15 cellular contexts compared by ENCODE assay signal in the genomic region with DNA sequence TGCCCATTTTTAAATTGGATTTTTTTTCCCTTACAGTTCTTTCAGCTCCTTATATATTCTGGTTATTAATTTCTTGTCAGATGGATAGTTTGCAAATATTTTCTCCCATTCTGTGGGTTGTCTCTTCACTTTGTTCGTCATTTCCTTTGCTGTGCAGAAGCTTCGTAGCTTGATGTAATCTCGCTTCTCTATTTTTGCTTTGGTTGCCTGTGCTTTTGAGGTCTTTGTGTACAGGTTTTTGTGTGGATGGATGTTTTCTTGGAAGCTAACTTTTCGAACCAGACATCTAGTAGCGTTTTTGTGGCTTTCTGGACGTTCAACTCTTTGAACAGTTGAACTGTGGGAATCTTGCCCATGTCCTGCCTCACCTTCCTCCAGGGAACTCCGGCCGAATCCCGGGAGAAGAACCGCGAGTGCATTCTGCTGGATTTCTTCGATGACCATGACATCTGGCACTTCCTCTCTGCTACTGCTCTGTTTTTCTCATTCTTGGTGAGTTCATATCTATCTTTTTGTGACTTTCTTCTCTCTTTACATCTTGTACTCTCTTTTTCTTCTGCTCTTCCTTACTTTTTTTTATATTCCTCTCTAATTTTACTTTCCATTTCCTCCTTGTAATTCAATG.
DNase-seq lines count a peak whose midpoint lies in the region; ATAC-seq and TF ChIP-seq lines count a peak whose summit lies in the region.
"Had no signal": no experiment of that assay in that cellular context is flagged by ENCODE, and none has a peak within 500 bp of the region (broad histone marks: within the 10 kb centered on the region; RNA-seq: fewer than 3 reads in every experiment).

No MANE protein-coding gene starts in this region.

- CTCF ChIA-PET in T-cell (lab: Charles Lee): no interaction called here

- H3K27me3 ChIP-seq in foreskin keratinocyte: peaks cover 24% of the 10 kb centered on the region
- H3K27me3 ChIP-seq: brain microvascular endothelial cell, right lobe of liver had no signal

- H3K27me3 Mint-ChIP-seq in stimulated activated naive CD8-positive, alpha-beta T cell treated with anti-CD3 and anti-CD28 coated beads, Interleukin-15, Interleukin-2, amounts not matched to agents 100 ng/mL and 50 ng/mL, for 24 hours: no peaks in the 10 kb centered on the region
- H3K27me3 Mint-ChIP-seq in stimulated activated naive CD8-positive, alpha-beta T cell treated with anti-CD3 and anti-CD28 coated beads, Interleukin-15, amount 100 ng/mL, for 72 hours: no peaks in the 10 kb centered on the region
- H3K27me3 Mint-ChIP-seq in T-cell (no peaks in the 10 kb centered on the region), naive B cell (no peaks in the 10 kb centered on the region)
- H3K27me3 Mint-ChIP-seq: activated CD4-positive, alpha-beta T cell treated with anti-CD3 and anti-CD28 coated beads for 36 hours had no signal

- H3K27ac Mint-ChIP-seq in stimulated activated naive CD8-positive, alpha-beta T cell treated with anti-CD3 and anti-CD28 coated beads, Interleukin-15, Interleukin-2, amounts not matched to agents 100 ng/mL and 50 ng/mL, for 24 hours: peak overlapping the region; percentile 61
- peak overlapping the region in 1 of 2 donors; percentile 87 for H3K27ac Mint-ChIP-seq in stimulated activated naive CD8-positive, alpha-beta T cell treated with anti-CD3 and anti-CD28 coated beads, Interleukin-15, amount 100 ng/mL, for 72 hours
- H3K27ac Mint-ChIP-seq in T-cell (peak overlapping the region; percentile 11 to 66), naive B cell (peak overlapping the region; percentile 95 to 98 (median 96))
- H3K27ac Mint-ChIP-seq: activated CD4-positive, alpha-beta T cell treated with anti-CD3 and anti-CD28 coated beads for 36 hours had no signal

- H3K4me3 Mint-ChIP-seq in stimulated activated naive CD8-positive, alpha-beta T cell treated with anti-CD3 and anti-CD28 coated beads, Interleukin-15, Interleukin-2, amounts not matched to agents 100 ng/mL and 50 ng/mL, for 24 hours: no peak overlapping the region
- H3K4me3 Mint-ChIP-seq in stimulated activated naive CD8-positive, alpha-beta T cell treated with anti-CD3 and anti-CD28 coated beads, Interleukin-15, amount 100 ng/mL, for 72 hours: no peak overlapping the region
- H3K4me3 Mint-ChIP-seq in T-cell (no peak overlapping the region), naive B cell (peak overlapping the region; percentile 81 to 95 (median 88))
- H3K4me3 Mint-ChIP-seq: activated CD4-positive, alpha-beta T cell treated with anti-CD3 and anti-CD28 coated beads for 36 hours had no signal

- POLR2A ChIA-PET in T-cell (lab: Charles Lee): no interaction called here

- DNase-seq in stimulated activated naive CD8-positive, alpha-beta T cell treated with anti-CD3 and anti-CD28 coated beads, Interleukin-15, amount 100 ng/mL, for 72 hours: no peak
- DNase-seq in T-cell (no peak), naive B cell (peak; percentile 44), activated gamma-delta T cell treated with Interleukin-2 at 50 U/mL for 16 hours (no peak), foreskin keratinocyte (no peak)
- DNase-seq in activated effector memory CD4-positive, alpha-beta T cell treated with Interleukin-2 at 50 U/mL for 16 hours: no peak
- DNase-seq: activated CD4-positive, alpha-beta T cell treated with anti-CD3 and anti-CD28 coated beads for 36 hours; brain microvascular endothelial cell; NCI-H2029 treated with DMSO at 0.1 percent for 48 hours; NCI-H748 treated with DMSO at 0.1 percent for 48 hours; stimulated activated naive CD8-positive, alpha-beta T cell treated with anti-CD3 and anti-CD28 coated beads, Interleukin-15, Interleukin-2, amounts not matched to agents 100 U/mL and 50 U/mL, for 24 hours had no signal

- H3K27ac ChIP-seq in foreskin keratinocyte: no peak overlapping the region
- H3K27ac ChIP-seq: brain microvascular endothelial cell, SK-N-MC had no signal

- peaks cover 9% of the 10 kb centered on the region for H3K4me1 Mint-ChIP-seq in stimulated activated naive CD8-positive, alpha-beta T cell treated with anti-CD3 and anti-CD28 coated beads, Interleukin-15, Interleukin-2, amounts not matched to agents 100 ng/mL and 50 ng/mL, for 24 hours (ENCODE audit: low read depth)
- peaks cover 2% of the 10 kb centered on the region for H3K4me1 Mint-ChIP-seq in stimulated activated naive CD8-positive, alpha-beta T cell treated with anti-CD3 and anti-CD28 coated beads, Interleukin-15, amount 100 ng/mL, for 72 hours
- H3K4me1 Mint-ChIP-seq in T-cell (peaks cover 0 to 6% (median 5%) of the 10 kb centered on the region in 3 donors), naive B cell (peaks cover 38 to 65% (median 44%) of the 10 kb centered on the region in 3 donors)
- H3K4me1 Mint-ChIP-seq: activated CD4-positive, alpha-beta T cell treated with anti-CD3 and anti-CD28 coated beads for 36 hours had no signal

- H3K36me3 Mint-ChIP-seq in stimulated activated naive CD8-positive, alpha-beta T cell treated with anti-CD3 and anti-CD28 coated beads, Interleukin-15, Interleukin-2, amounts not matched to agents 100 ng/mL and 50 ng/mL, for 24 hours (ENCODE audit: low read depth): peaks cover 33% of the 10 kb centered on the region
- H3K36me3 Mint-ChIP-seq in T-cell: peaks cover 66% of the 10 kb centered on the region
- peaks cover 19 to 44% of the 10 kb centered on the region in 2 donors for H3K36me3 Mint-ChIP-seq in naive B cell

- no peak for TF ChIP-seq CTCF in foreskin keratinocyte (conservative IDR thresholded peaks at IDR 0.05)

- H3K9me3 Mint-ChIP-seq in stimulated activated naive CD8-positive, alpha-beta T cell treated with anti-CD3 and anti-CD28 coated beads, Interleukin-15, Interleukin-2, amounts not matched to agents 100 ng/mL and 50 ng/mL, for 24 hours: no peaks in the 10 kb centered on the region
- no peaks in the 10 kb centered on the region for H3K9me3 Mint-ChIP-seq in stimulated activated naive CD8-positive, alpha-beta T cell treated with anti-CD3 and anti-CD28 coated beads, Interleukin-15, amount 100 ng/mL, for 72 hours
- no peaks in the 10 kb centered on the region for H3K9me3 Mint-ChIP-seq in T-cell
- H3K9me3 Mint-ChIP-seq in naive B cell: no peaks in the 10 kb centered on the region

- ATAC-seq in stimulated activated naive CD8-positive, alpha-beta T cell treated with anti-CD3 and anti-CD28 coated beads, Interleukin-15, amount 100 ng/mL, for 72 hours: no peak
- no peak for ATAC-seq in T-cell (replicated peaks in 1 of 4)
- peak; percentile 52 to 57 for ATAC-seq in naive B cell (ENCODE audit: low read depth in 2 of 2)
- ATAC-seq in GM19463 (IDR thresholded peaks at IDR 0.05; ENCODE audit: unreplicated experiment): no peak
- ATAC-seq in foreskin keratinocyte: no peak
- ATAC-seq: stimulated activated naive CD8-positive, alpha-beta T cell treated with anti-CD3 and anti-CD28 coated beads, Interleukin-15, Interleukin-2, amounts not matched to agents 100 U/mL and 50 U/mL, for 24 hours had no signal

- no peaks in the 10 kb centered on the region for H3K4me1 ChIP-seq in foreskin keratinocyte

Comparison
In these comparisons a context has a peak if more than half of its experiments do, and no peak if none do; other contexts are left out.
1. H3K4me3 Mint-ChIP-seq: peak in naive B cell (8 of 8); none in stimulated activated naive CD8-positive, alpha-beta T cell treated with anti-CD3 and anti-CD28 coated beads, Interleukin-15, Interleukin-2, amounts not matched to agents 100 ng/mL and 50 ng/mL, for 24 hours (single experiment), stimulated activated naive CD8-positive, alpha-beta T cell treated with anti-CD3 and anti-CD28 coated beads, Interleukin-15, amount 100 ng/mL, for 72 hours (0 of 2) and T-cell (0 of 3).
2. ATAC-seq: peak in naive B cell (2 of 2); none in stimulated activated naive CD8-positive, alpha-beta T cell treated with anti-CD3 and anti-CD28 coated beads, Interleukin-15, amount 100 ng/mL, for 72 hours (single experiment), T-cell (0 of 4), GM19463 (single experiment) and foreskin keratinocyte (single experiment).